In genomic region chr6:35242486-35242885, GRCh38 we compare ENCODE assay signal across 26 cellular contexts. TPM values are rescaled to one million over a fixed set of nuclear protein-coding genes. Genes with fewer than 3 reads are reported as not detected.
"Had no signal": no experiment of that assay in that cellular context is flagged by ENCODE, and none has a peak within 500 bp of the region (broad histone marks: within the 10 kb centered on the region; RNA-seq: fewer than 3 reads in every experiment).

No MANE protein-coding gene starts in this region.

- ATAC-seq: foreskin keratinocyte; gastroesophageal sphincter; heart left ventricle; left cardiac atrium; left lung; naive thymus-derived CD4-positive, alpha-beta T cell; psoas muscle; right cardiac atrium; stimulated activated naive B cell treated with anti-CD40 and anti-IgM and Interleukin-4, amounts not matched to agents 10 μg/mL and 1 μg/mL and 100 μg/mL, for 72 hours had no signal

- H3K4me3 ChIP-seq: colonic mucosa, esophagus muscularis mucosa, gastroesophageal sphincter, heart left ventricle, left lung, ovary, psoas muscle, sigmoid colon, thoracic aorta, vagina had no signal

- H3K27me3 Mint-ChIP-seq: dendritic cell treated with granulocyte-macrophage colony-stimulating factor and Interleukin-4, amounts not matched to agents 40 ng/mL and 50 ng/mL, for 4 days; stimulated activated naive B cell treated with anti-CD40 and anti-IgM and Interleukin-4, amounts not matched to agents 10 μg/mL and 1 μg/mL and 100 μg/mL, for 72 hours; stimulated activated naive CD8-positive, alpha-beta T cell treated with anti-CD3 and anti-CD28 coated beads, Interleukin-15, Interleukin-2, amounts not matched to agents 100 ng/mL and 50 ng/mL, for 24 hours had no signal

- H3K4me3 Mint-ChIP-seq: dendritic cell treated with granulocyte-macrophage colony-stimulating factor and Interleukin-4, amounts not matched to agents 40 ng/mL and 50 ng/mL, for 4 days; endodermal cell; naive thymus-derived CD4-positive, alpha-beta T cell; nephron; stimulated activated naive B cell treated with anti-CD40 and anti-IgM and Interleukin-4, amounts not matched to agents 10 μg/mL and 1 μg/mL and 100 μg/mL, for 72 hours; stimulated activated naive CD8-positive, alpha-beta T cell treated with anti-CD3 and anti-CD28 coated beads, Interleukin-15, Interleukin-2, amounts not matched to agents 100 ng/mL and 50 ng/mL, for 24 hours had no signal

- H3K27ac Mint-ChIP-seq: dendritic cell treated with granulocyte-macrophage colony-stimulating factor and Interleukin-4, amounts not matched to agents 40 ng/mL and 50 ng/mL, for 4 days; endodermal cell; nephron; stimulated activated naive B cell treated with anti-CD40 and anti-IgM and Interleukin-4, amounts not matched to agents 10 μg/mL and 1 μg/mL and 100 μg/mL, for 72 hours; stimulated activated naive CD8-positive, alpha-beta T cell treated with anti-CD3 and anti-CD28 coated beads, Interleukin-15, Interleukin-2, amounts not matched to agents 100 ng/mL and 50 ng/mL, for 24 hours had no signal

- H3K27ac ChIP-seq: colonic mucosa, foreskin keratinocyte, heart left ventricle, ovary, psoas muscle, vagina had no signal

- DNase-seq: colonic mucosa; effector CD8-positive, alpha-beta T cell; endodermal cell; foreskin keratinocyte; heart left ventricle; hippocampal formation; left cardiac atrium; left lung; mesenchymal stem cell; midbrain; naive thymus-derived CD4-positive, alpha-beta T cell; occipital lobe; ovary; psoas muscle; right cardiac atrium; sigmoid colon; stimulated activated CD4-positive, alpha-beta T cell treated with anti-CD3 and anti-CD28 coated beads, Interleukin-4, amount 100 ng/mL, for 4 hours; stimulated activated naive B cell treated with anti-CD40 and anti-IgM and Interleukin-4, amounts not matched to agents 10 μg/mL and 1 μg/mL and 100 μg/mL, for 72 hours; trophoblast cell had no signal

- H3K4me1 ChIP-seq: colonic mucosa, foreskin keratinocyte, psoas muscle had no signal

- H3K27me3 ChIP-seq: colonic mucosa, esophagus muscularis mucosa, foreskin keratinocyte, gastroesophageal sphincter, heart left ventricle, left lung, ovary, sigmoid colon, vagina had no signal

- H3K9me3 Mint-ChIP-seq: dendritic cell treated with granulocyte-macrophage colony-stimulating factor and Interleukin-4, amounts not matched to agents 40 ng/mL and 50 ng/mL, for 4 days; endodermal cell; nephron; stimulated activated naive B cell treated with anti-CD40 and anti-IgM and Interleukin-4, amounts not matched to agents 10 μg/mL and 1 μg/mL and 100 μg/mL, for 72 hours; stimulated activated naive CD8-positive, alpha-beta T cell treated with anti-CD3 and anti-CD28 coated beads, Interleukin-15, Interleukin-2, amounts not matched to agents 100 ng/mL and 50 ng/mL, for 24 hours had no signal

- H3K9me3 ChIP-seq: colonic mucosa, esophagus muscularis mucosa, gastroesophageal sphincter, heart left ventricle, left lung, ovary, psoas muscle, sigmoid colon, thoracic aorta, vagina had no signal

- H3K36me3 ChIP-seq: colonic mucosa, ovary, vagina had no signal

RNA-seq across cellular contexts. Expression of gene SCUBE3, which starts 28.7 kb away (rescaled TPM):
- total RNA-seq: foreskin keratinocyte; naive thymus-derived CD4-positive, alpha-beta T cell had no signal
